23 cellular contexts compared by ENCODE assay signal in the genomic region with DNA sequence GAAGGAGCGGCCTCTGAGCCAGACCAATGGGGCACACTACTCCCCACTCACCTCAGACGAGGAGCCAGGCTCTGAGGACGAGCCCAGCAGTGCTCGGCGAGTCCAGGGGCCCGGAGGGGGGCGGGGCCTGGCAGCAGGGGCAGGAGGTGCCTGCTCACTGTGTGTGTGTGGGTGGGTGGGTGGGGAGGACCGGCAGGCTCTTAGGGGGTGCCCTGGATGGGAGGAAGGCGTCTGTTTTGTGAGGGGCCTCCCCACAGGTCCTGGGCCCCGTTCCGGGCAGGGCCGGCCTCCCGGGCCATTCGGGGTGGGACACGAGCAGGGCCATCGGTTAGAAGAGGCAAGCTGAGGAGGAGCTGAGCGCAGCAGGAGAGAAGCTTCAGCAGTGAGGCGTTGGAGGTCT. TPM values are rescaled to one million over a fixed set of nuclear protein-coding genes. Genes with fewer than 3 reads are reported as not detected.
DNase-seq lines count a peak whose midpoint lies in the region; ATAC-seq and TF ChIP-seq lines count a peak whose summit lies in the region.
"Had no signal": no experiment of that assay in that cellular context is flagged by ENCODE, and none has a peak within 500 bp of the region (broad histone marks: within the 10 kb centered on the region; RNA-seq: fewer than 3 reads in every experiment).

No MANE protein-coding gene starts in this region.

- BruUV-seq in OCI-LY7 (replicated peaks; lab: Mats Ljungman, UMichigan), result no TSS peak

- peaks cover 21% of the 10 kb centered on the region for H3K36me3 Mint-ChIP-seq in activated CD8-positive, alpha-beta memory T cell treated with anti-CD3 and anti-CD28 coated beads, Interleukin-2, amount 10 ng/mL, durations not matched to agents 7 days and 5 days
- peaks cover 21% of the 10 kb centered on the region for H3K36me3 Mint-ChIP-seq in central memory CD8-positive, alpha-beta T cell (ENCODE audit: insufficient read depth)
- H3K36me3 Mint-ChIP-seq in stimulated activated memory B cell treated with anti-CD40 and anti-IgM and Interleukin-4, amounts not matched to agents 10 μg/mL and 1 μg/mL and 100 μg/mL, for 72 hours, result peaks cover 78% of the 10 kb centered on the region
- peaks cover 44% of the 10 kb centered on the region for H3K36me3 Mint-ChIP-seq in activated CD4-positive, alpha-beta T cell treated with anti-CD3 and anti-CD28 coated beads, Interleukin-2, amount 10 ng/mL, durations not matched to agents 24 days and 14 days (ENCODE audit: low read depth)
- H3K36me3 Mint-ChIP-seq in activated naive CD4-positive, alpha-beta T cell treated with anti-CD3 and anti-CD28 coated beads for 36 hours (ENCODE audit: low read depth), result peaks cover 28% of the 10 kb centered on the region

- H3K4me3 ChIP-seq in OCI-LY7 (ENCODE audit: low read depth, low read length, poor library complexity, severe bottlenecking), result peak overlapping the region; percentile 6
- H3K4me3 ChIP-seq: GM12878, K562 had no signal

- H3K27ac ChIP-seq in OCI-LY7 (ENCODE audit: low read depth, low read length, poor library complexity, severe bottlenecking), result peak overlapping the region; percentile 78

- H3K9me3 Mint-ChIP-seq in activated CD8-positive, alpha-beta memory T cell treated with anti-CD3 and anti-CD28 coated beads, Interleukin-2, amount 10 ng/mL, durations not matched to agents 7 days and 5 days (ENCODE audit: low read depth), result no peaks in the 10 kb centered on the region
- no peaks in the 10 kb centered on the region for H3K9me3 Mint-ChIP-seq in central memory CD8-positive, alpha-beta T cell
- no peaks in the 10 kb centered on the region for H3K9me3 Mint-ChIP-seq in stimulated activated memory B cell treated with anti-CD40 and anti-IgM and Interleukin-4, amounts not matched to agents 10 μg/mL and 1 μg/mL and 100 μg/mL, for 72 hours
- H3K9me3 Mint-ChIP-seq in activated CD4-positive, alpha-beta T cell treated with anti-CD3 and anti-CD28 coated beads, Interleukin-2, amount 10 ng/mL, durations not matched to agents 24 days and 14 days, result no peaks in the 10 kb centered on the region
- no peaks in the 10 kb centered on the region for H3K9me3 Mint-ChIP-seq in activated naive CD4-positive, alpha-beta T cell treated with anti-CD3 and anti-CD28 coated beads for 36 hours

- CTCF ChIA-PET in activated CD8-positive, alpha-beta memory T cell treated with anti-CD3 and anti-CD28 coated beads, Interleukin-2, amount 10 ng/mL, durations not matched to agents 7 days and 5 days (lab: Charles Lee), result no interaction called here
- CTCF ChIA-PET in OCI-LY7 (lab: Charles Lee; ENCODE audit: unreplicated experiment), result no interaction called here
- CTCF ChIA-PET in activated naive CD4-positive, alpha-beta T cell treated with anti-CD3 and anti-CD28 coated beads for 36 hours (lab: Charles Lee), result no interaction called here

- peak overlapping the region; percentile 85 for H3K27ac Mint-ChIP-seq in activated CD8-positive, alpha-beta memory T cell treated with anti-CD3 and anti-CD28 coated beads, Interleukin-2, amount 10 ng/mL, durations not matched to agents 7 days and 5 days
- peak overlapping the region; percentile 99 for H3K27ac Mint-ChIP-seq in central memory CD8-positive, alpha-beta T cell (ENCODE audit: low read depth)
- H3K27ac Mint-ChIP-seq in stimulated activated memory B cell treated with anti-CD40 and anti-IgM and Interleukin-4, amounts not matched to agents 10 μg/mL and 1 μg/mL and 100 μg/mL, for 72 hours, result peak overlapping the region; percentile 94
- H3K27ac Mint-ChIP-seq in activated CD4-positive, alpha-beta T cell treated with anti-CD3 and anti-CD28 coated beads, Interleukin-2, amount 10 ng/mL, durations not matched to agents 24 days and 14 days, result no peak overlapping the region
- H3K27ac Mint-ChIP-seq in activated naive CD4-positive, alpha-beta T cell treated with anti-CD3 and anti-CD28 coated beads for 36 hours, result no peak overlapping the region

- DNase-seq in activated CD8-positive, alpha-beta memory T cell treated with anti-CD3 and anti-CD28 coated beads, Interleukin-2, amount 10 ng/mL, durations not matched to agents 7 days and 5 days, result no peak
- DNase-seq in activated CD8-positive, alpha-beta memory T cell treated with anti-CD3 and anti-CD28 coated beads, Interleukin-2, amount 50 U/mL, for 48 hours, result no peak
- no peak for DNase-seq in OCI-LY7 (ENCODE audit: low spot score)
- no peak for DNase-seq in central memory CD8-positive, alpha-beta T cell (ENCODE audit: low spot score in 2 of 2)
- no peak for DNase-seq in activated CD4-positive, alpha-beta T cell treated with anti-CD3 and anti-CD28 coated beads, Interleukin-2, amount 10 ng/mL, durations not matched to agents 24 days and 14 days
- DNase-seq in activated naive CD4-positive, alpha-beta T cell treated with anti-CD3 and anti-CD28 coated beads for 36 hours, result no peak
- DNase-seq: 8988T; DMS79 treated with DMSO at 0.1 percent for 48 hours; MM.1S; NCI-H1048; NCI-H1417 treated with DMSO at 0.1 percent for 48 hours; NCI-H1930; NCI-H774; NK-92 treated with Interleukin-12 subunit alpha and Interleukin-12 subunit beta, amount 100 ng/mL, for 24 hours; OCI-M1; SHP77; SK-N-SH had no signal

- peaks cover 53% of the 10 kb centered on the region for H3K4me1 ChIP-seq in OCI-LY7 (ENCODE audit: insufficient read depth, low read length, poor library complexity, severe bottlenecking)

- POLR2A ChIA-PET in OCI-LY7 (lab: Charles Lee), result no interaction called here

- H3K36me3 ChIP-seq in OCI-LY7 (ENCODE audit: insufficient read depth, low read length), result peaks cover 59% of the 10 kb centered on the region

- no peak for TF ChIP-seq CTCF in OCI-LY7 (conservative IDR thresholded peaks at IDR 0.05; ENCODE audit: low read length)

- H4K20me1 ChIP-seq in OCI-LY7 (ENCODE audit: insufficient read depth, low read length), result no peaks in the 10 kb centered on the region

- H3K4me3 Mint-ChIP-seq in activated CD8-positive, alpha-beta memory T cell treated with anti-CD3 and anti-CD28 coated beads, Interleukin-2, amount 10 ng/mL, durations not matched to agents 7 days and 5 days, result no peak overlapping the region
- no peak overlapping the region for H3K4me3 Mint-ChIP-seq in central memory CD8-positive, alpha-beta T cell
- H3K4me3 Mint-ChIP-seq in stimulated activated memory B cell treated with anti-CD40 and anti-IgM and Interleukin-4, amounts not matched to agents 10 μg/mL and 1 μg/mL and 100 μg/mL, for 72 hours, result no peak overlapping the region
- no peak overlapping the region for H3K4me3 Mint-ChIP-seq in activated CD4-positive, alpha-beta T cell treated with anti-CD3 and anti-CD28 coated beads, Interleukin-2, amount 10 ng/mL, durations not matched to agents 24 days and 14 days
- no peak overlapping the region for H3K4me3 Mint-ChIP-seq in activated naive CD4-positive, alpha-beta T cell treated with anti-CD3 and anti-CD28 coated beads for 36 hours
- H3K4me3 Mint-ChIP-seq: CD14-positive monocyte had no signal

- H3K27me3 Mint-ChIP-seq in activated CD8-positive, alpha-beta memory T cell treated with anti-CD3 and anti-CD28 coated beads, Interleukin-2, amount 10 ng/mL, durations not matched to agents 7 days and 5 days, result no peaks in the 10 kb centered on the region
- H3K27me3 Mint-ChIP-seq in central memory CD8-positive, alpha-beta T cell, result no peaks in the 10 kb centered on the region
- no peaks in the 10 kb centered on the region for H3K27me3 Mint-ChIP-seq in stimulated activated memory B cell treated with anti-CD40 and anti-IgM and Interleukin-4, amounts not matched to agents 10 μg/mL and 1 μg/mL and 100 μg/mL, for 72 hours
- H3K27me3 Mint-ChIP-seq in activated CD4-positive, alpha-beta T cell treated with anti-CD3 and anti-CD28 coated beads, Interleukin-2, amount 10 ng/mL, durations not matched to agents 24 days and 14 days, result no peaks in the 10 kb centered on the region
- H3K27me3 Mint-ChIP-seq in activated naive CD4-positive, alpha-beta T cell treated with anti-CD3 and anti-CD28 coated beads for 36 hours (ENCODE audit: low read depth), result no peaks in the 10 kb centered on the region

- ATAC-seq in activated CD8-positive, alpha-beta memory T cell treated with anti-CD3 and anti-CD28 coated beads, Interleukin-2, amount 10 ng/mL, durations not matched to agents 7 days and 5 days, result peak; percentile 7
- peak; percentile 8 for ATAC-seq in central memory CD8-positive, alpha-beta T cell (replicated peaks; ENCODE audit: extremely low read depth, poor library complexity, severe bottlenecking)
- ATAC-seq in stimulated activated memory B cell treated with anti-CD40 and anti-IgM and Interleukin-4, amounts not matched to agents 10 μg/mL and 1 μg/mL and 100 μg/mL, for 72 hours, result peak; percentile 6
- ATAC-seq in HG03159 (IDR thresholded peaks at IDR 0.05; ENCODE audit: unreplicated experiment), result no peak
- ATAC-seq: K562 had no signal

- intact Hi-C loops in OCI-LY7 (cut with micrococcal nuclease; ENCODE audit: unreplicated experiment), result no loop called here
- intact Hi-C loops in activated CD4-positive, alpha-beta T cell treated with anti-CD3 and anti-CD28 coated beads, Interleukin-2, amount 10 ng/mL, durations not matched to agents 24 days and 14 days (cut with micrococcal nuclease), result no loop called here
- intact Hi-C loops in activated naive CD4-positive, alpha-beta T cell treated with anti-CD3 and anti-CD28 coated beads for 36 hours (cut with micrococcal nuclease), result no loop called here

- H3K79me2 ChIP-seq in OCI-LY7 (ENCODE audit: insufficient read depth, low read depth, low read length), result no peaks in the 10 kb centered on the region

- H3K4me1 Mint-ChIP-seq in activated CD8-positive, alpha-beta memory T cell treated with anti-CD3 and anti-CD28 coated beads, Interleukin-2, amount 10 ng/mL, durations not matched to agents 7 days and 5 days, result peaks cover 13% of the 10 kb centered on the region
- peaks cover 10% of the 10 kb centered on the region for H3K4me1 Mint-ChIP-seq in central memory CD8-positive, alpha-beta T cell
- H3K4me1 Mint-ChIP-seq in stimulated activated memory B cell treated with anti-CD40 and anti-IgM and Interleukin-4, amounts not matched to agents 10 μg/mL and 1 μg/mL and 100 μg/mL, for 72 hours, result peaks cover 67% of the 10 kb centered on the region
- peaks cover 2% of the 10 kb centered on the region for H3K4me1 Mint-ChIP-seq in activated CD4-positive, alpha-beta T cell treated with anti-CD3 and anti-CD28 coated beads, Interleukin-2, amount 10 ng/mL, durations not matched to agents 24 days and 14 days
- H3K4me1 Mint-ChIP-seq in activated naive CD4-positive, alpha-beta T cell treated with anti-CD3 and anti-CD28 coated beads for 36 hours (ENCODE audit: low read depth), result no peaks in the 10 kb centered on the region
- H3K4me1 Mint-ChIP-seq: CD14-positive monocyte had no signal

- no peaks in the 10 kb centered on the region for H3K9me3 ChIP-seq in OCI-LY7 (ENCODE audit: low read length)
- H3K9me3 ChIP-seq: SK-N-SH had no signal

- no peak overlapping the region for H2AFZ ChIP-seq in OCI-LY7 (ENCODE audit: low read length)

- peak overlapping the region; percentile 62 for H3K4me2 ChIP-seq in OCI-LY7 (ENCODE audit: low read length)
- H3K4me2 ChIP-seq: SK-N-SH had no signal

- no peaks in the 10 kb centered on the region for H3K9me2 ChIP-seq in OCI-LY7 (ENCODE audit: insufficient read depth, low read length)
- H3K9me2 ChIP-seq: SK-N-SH had no signal

RNA-seq across cellular contexts. Expression of a gene that starts 12.7 kb away (rescaled TPM):
- 10 to 100 TPM; 78.3 to 80.8 TPM for total RNA-seq in activated CD8-positive, alpha-beta memory T cell treated with anti-CD3 and anti-CD28 coated beads, Interleukin-2, amount 10 ng/mL, durations not matched to agents 7 days and 5 days
- total RNA-seq in OCI-LY7 (2014; rRNA removed; shearing (Covaris generic)), result 205 and 221 TPM in 2 replicates
- 122 and 129 TPM in 2 replicates for total RNA-seq in OCI-LY7 (2022)
- 70.5 and 71.6 TPM in 2 replicates for total RNA-seq in activated CD4-positive, alpha-beta T cell treated with anti-CD3 and anti-CD28 coated beads, Interleukin-2, amount 10 ng/mL, durations not matched to agents 24 days and 14 days
- 10 to 100 TPM; 56.9 to 60.6 TPM for total RNA-seq in activated naive CD4-positive, alpha-beta T cell treated with anti-CD3 and anti-CD28 coated beads for 36 hours

RNA-seq across cellular contexts. Expression of a gene that starts 13.2 kb away (rescaled TPM):
- total RNA-seq in activated CD8-positive, alpha-beta memory T cell treated with anti-CD3 and anti-CD28 coated beads, Interleukin-2, amount 10 ng/mL, durations not matched to agents 7 days and 5 days, result 100 to 1,000 TPM; 167 to 178 TPM
- total RNA-seq in OCI-LY7 (2014; rRNA removed; shearing (Covaris generic)), result 104 and 124 TPM in 2 replicates
- 206 and 207 TPM in 2 replicates for total RNA-seq in OCI-LY7 (2022)
- 159 and 171 TPM in 2 replicates for total RNA-seq in activated CD4-positive, alpha-beta T cell treated with anti-CD3 and anti-CD28 coated beads, Interleukin-2, amount 10 ng/mL, durations not matched to agents 24 days and 14 days
- total RNA-seq in activated naive CD4-positive, alpha-beta T cell treated with anti-CD3 and anti-CD28 coated beads for 36 hours, result 100 to 1,000 TPM; 154 to 158 TPM

RNA-seq across cellular contexts. Expression of a gene that starts 25.7 kb away (rescaled TPM):
- total RNA-seq in activated CD8-positive, alpha-beta memory T cell treated with anti-CD3 and anti-CD28 coated beads, Interleukin-2, amount 10 ng/mL, durations not matched to agents 7 days and 5 days, result 1 to 10 TPM; 5.1 to 6.0 TPM
- 10.7 and 14.8 TPM in 2 replicates for total RNA-seq in OCI-LY7 (2014; rRNA removed; shearing (Covaris generic))
- total RNA-seq in OCI-LY7 (2022), result 45.7 and 49.7 TPM in 2 replicates
- total RNA-seq in activated CD4-positive, alpha-beta T cell treated with anti-CD3 and anti-CD28 coated beads, Interleukin-2, amount 10 ng/mL, durations not matched to agents 24 days and 14 days, result 4.0 and 5.1 TPM in 2 replicates
- total RNA-seq in activated naive CD4-positive, alpha-beta T cell treated with anti-CD3 and anti-CD28 coated beads for 36 hours, result 1 to 10 TPM; 2.6 to 4.0 TPM

RNA-seq across cellular contexts. Expression of a gene that starts 32.8 kb away (rescaled TPM):
- 1 to 10 TPM in 1 of 2 experiments, not detected in 1; 1.0 TPM for total RNA-seq in activated CD8-positive, alpha-beta memory T cell treated with anti-CD3 and anti-CD28 coated beads, Interleukin-2, amount 10 ng/mL, durations not matched to agents 7 days and 5 days
- total RNA-seq in OCI-LY7 (2014; rRNA removed; shearing (Covaris generic)), result 0.44 and 1.5 TPM in 2 replicates
- 13.8 and 15.9 TPM in 2 replicates for total RNA-seq in OCI-LY7 (2022)
- total RNA-seq in activated CD4-positive, alpha-beta T cell treated with anti-CD3 and anti-CD28 coated beads, Interleukin-2, amount 10 ng/mL, durations not matched to agents 24 days and 14 days, result 0.40 and 0.91 TPM in 2 replicates
- total RNA-seq in activated naive CD4-positive, alpha-beta T cell treated with anti-CD3 and anti-CD28 coated beads for 36 hours, result under 1 TPM; 0.55 to 0.81 TPM
- total RNA-seq: NCI-H460 had no signal

RNA-seq across cellular contexts. Expression of a gene that starts 58.6 kb away (rescaled TPM):
- under 1 TPM in 1 of 2 experiments, not detected in 1; 0.54 TPM for total RNA-seq in activated CD8-positive, alpha-beta memory T cell treated with anti-CD3 and anti-CD28 coated beads, Interleukin-2, amount 10 ng/mL, durations not matched to agents 7 days and 5 days
- not detected in 2 replicates for total RNA-seq in OCI-LY7 (2014; rRNA removed; shearing (Covaris generic))
- 0.18 TPM in 1 of 2 replicates, not detected in the other for total RNA-seq in OCI-LY7 (2022)
- 0.09 TPM in 1 of 2 replicates, not detected in the other for total RNA-seq in activated CD4-positive, alpha-beta T cell treated with anti-CD3 and anti-CD28 coated beads, Interleukin-2, amount 10 ng/mL, durations not matched to agents 24 days and 14 days
- not detected for total RNA-seq in activated naive CD4-positive, alpha-beta T cell treated with anti-CD3 and anti-CD28 coated beads for 36 hours
- total RNA-seq: NCI-H460 had no signal

Comparison
In these comparisons a context has a peak if more than half of its experiments do, and no peak if none do; other contexts are left out.
1. H3K27ac Mint-ChIP-seq: peak in activated CD8-positive, alpha-beta memory T cell treated with anti-CD3 and anti-CD28 coated beads, Interleukin-2, amount 10 ng/mL, durations not matched to agents 7 days and 5 days (single experiment), central memory CD8-positive, alpha-beta T cell (single experiment) and stimulated activated memory B cell treated with anti-CD40 and anti-IgM and Interleukin-4, amounts not matched to agents 10 μg/mL and 1 μg/mL and 100 μg/mL, for 72 hours (single experiment); none in activated CD4-positive, alpha-beta T cell treated with anti-CD3 and anti-CD28 coated beads, Interleukin-2, amount 10 ng/mL, durations not matched to agents 24 days and 14 days (single experiment) and activated naive CD4-positive, alpha-beta T cell treated with anti-CD3 and anti-CD28 coated beads for 36 hours (single experiment).